Comparison of ENCODE assay signal across 21 cellular contexts in genomic region chr2:44879269-44880124, GRCh38.
"Had no signal": no experiment of that assay in that cellular context is flagged by ENCODE, and none has a peak within 500 bp of the region (broad histone marks: within the 10 kb centered on the region; RNA-seq: fewer than 3 reads in every experiment).

No MANE protein-coding gene starts in this region.

- H3K36me3 Mint-ChIP-seq: immature natural killer cell, mesothelial cell of epicardium, natural killer cell had no signal

- ATAC-seq: foreskin keratinocyte, left cardiac atrium, lower lobe of right lung had no signal

- H3K4me3 Mint-ChIP-seq: immature natural killer cell; memory B cell; mesothelial cell of epicardium; natural killer cell; neural crest cell; stimulated activated naive CD8-positive, alpha-beta T cell treated with anti-CD3 and anti-CD28 coated beads, Interleukin-15, Interleukin-2, amounts not matched to agents 100 ng/mL and 50 ng/mL, for 24 hours had no signal

- DNase-seq: dermis blood vessel endothelial cell; foreskin keratinocyte; immature natural killer cell; left cardiac atrium; left ventricle myocardium inferior; lower lobe of right lung; natural killer cell; nucleus accumbens; ovary; sigmoid colon; stimulated activated CD4-positive, alpha-beta T cell treated with anti-CD3 and anti-CD28 coated beads, Interleukin-12 subunit alpha, Interleukin-12 subunit beta, amount 100 ng/mL, for 4 hours; tibial artery had no signal

- H3K4me3 ChIP-seq: left ventricle myocardium inferior, lower lobe of right lung, ovary, right atrium auricular region, sigmoid colon, skin epidermis, tibial artery, upper lobe of left lung, vagina had no signal

- H3K4me1 Mint-ChIP-seq: immature natural killer cell, memory B cell, mesothelial cell of epicardium, natural killer cell, neural crest cell had no signal

- H3K27ac ChIP-seq: foreskin keratinocyte, left ventricle myocardium inferior, lower lobe of right lung, ovary, right atrium auricular region, sigmoid colon, skin epidermis, tibial artery, upper lobe of left lung, vagina had no signal

- H3K27ac Mint-ChIP-seq: immature natural killer cell; memory B cell; mesothelial cell of epicardium; natural killer cell; stimulated activated naive CD8-positive, alpha-beta T cell treated with anti-CD3 and anti-CD28 coated beads, Interleukin-15, Interleukin-2, amounts not matched to agents 100 ng/mL and 50 ng/mL, for 24 hours had no signal

- H3K36me3 ChIP-seq: left ventricle myocardium inferior, lower lobe of right lung, ovary, right atrium auricular region, sigmoid colon, tibial artery, upper lobe of left lung, vagina had no signal

- H3K27me3 ChIP-seq: ovary, right atrium auricular region, upper lobe of left lung, vagina had no signal

- H3K4me1 ChIP-seq: foreskin keratinocyte, left ventricle myocardium inferior, lower lobe of right lung, right atrium auricular region, sigmoid colon, tibial artery, upper lobe of left lung, vagina had no signal

- H3K9me3 ChIP-seq: lower lobe of right lung, ovary, right atrium auricular region, sigmoid colon, vagina had no signal

- FAIRE-seq: keratinocyte had no signal
